In genomic region chr3:110344897-110345767, GRCh38 we compare ENCODE assay signal across 11 cellular contexts.
DNase-seq lines count a peak whose midpoint lies in the region; ATAC-seq and TF ChIP-seq lines count a peak whose summit lies in the region.
"Had no signal": no experiment of that assay in that cellular context is flagged by ENCODE, and none has a peak within 500 bp of the region (broad histone marks: within the 10 kb centered on the region; RNA-seq: fewer than 3 reads in every experiment).

No MANE protein-coding gene starts in this region.

- H3K36me3 ChIP-seq in hepatocyte (replicated peaks; ENCODE audit: insufficient read depth, low read depth) (no peaks in the 10 kb centered on the region), stomach (no peaks in the 10 kb centered on the region)

- no peaks in the 10 kb centered on the region for H3K79me2 ChIP-seq in hepatocyte

- intact Hi-C loops in stomach (cut with DNase I; ENCODE audit: low total_unique reads) (no loop called here), left colon (cut with DNase I, micrococcal nuclease) (no loop called here)

- H3K9me2 ChIP-seq in hepatocyte (replicated peaks; ENCODE audit: insufficient read depth), result no peaks in the 10 kb centered on the region

- peaks cover 7% of the 10 kb centered on the region for H3K4me1 ChIP-seq in hepatocyte (ENCODE audit: insufficient read depth)
- peaks cover 0 to 5% (median 0%) of the 10 kb centered on the region in 4 donors for H3K4me1 ChIP-seq in stomach

- DNase-seq in hepatocyte (ENCODE audit: low spot score) (peak; percentile 50), stomach (no peak), NOMO-1 treated with dmso at 0.1 percent for 144 hours (lab: John Stamatoyannopoulos, UW; ENCODE audit: unreplicated experiment) (no peak), left colon (no peak)
- DNase-seq in NK-92 treated with Interleukin-12 subunit alpha and Interleukin-12 subunit beta, amount 100 ng/mL, for 24 hours (lab: John Stamatoyannopoulos, UW), result no peak
- DNase-seq: activated T-cell treated with anti-CD3 and anti-CD28 coated beads, Interleukin-2, amount 50 U/mL, for 1 hour; NCI-H774; retina had no signal

- H2AFZ ChIP-seq in hepatocyte, result peak overlapping the region; percentile 4

- H3K27ac ChIP-seq in hepatocyte (peak overlapping the region; percentile 66), stomach (no peak overlapping the region)

- H3K9me3 ChIP-seq in hepatocyte (ENCODE audit: low read depth) (no peaks in the 10 kb centered on the region), stomach (no peaks in the 10 kb centered on the region)

- H3K4me3 ChIP-seq in hepatocyte, result no peak overlapping the region
- no peak overlapping the region for H3K4me3 ChIP-seq in stomach

- no peaks in the 10 kb centered on the region for H3K27me3 ChIP-seq in hepatocyte
- H3K27me3 ChIP-seq in stomach, result no peaks in the 10 kb centered on the region

- no peak for TF ChIP-seq CTCF in hepatocyte (IDR thresholded peaks at IDR 0.05; ENCODE audit: poor library complexity)
- no peak for TF ChIP-seq CTCF in stomach (IDR thresholded peaks at IDR 0.05)

- TF ChIP-seq EP300 in stomach (IDR thresholded peaks at IDR 0.05), result no peak

- peak overlapping the region; percentile 61 for H3K4me2 ChIP-seq in hepatocyte

- H4K20me1 ChIP-seq in hepatocyte (ENCODE audit: insufficient read depth, poor library complexity, severe bottlenecking), result no peaks in the 10 kb centered on the region

- WGBS in hepatocyte (ENCODE audit: low lambda C conversion rate, missing lambda C conversion rate), result 52% methylated on average over 5 of the region's 5 CpGs
- WGBS in stomach, 5 donors, result 31 to 49% (median 33%) methylated on average over 5 of the region's 5 CpGs

- TF ChIP-seq POLR2A in stomach (IDR thresholded peaks at IDR 0.05), result no peak

- ATAC-seq in GM18502 (IDR thresholded peaks at IDR 0.05; ENCODE audit: poor library complexity, unreplicated experiment) (peak; percentile 40), GM21825 (IDR thresholded peaks at IDR 0.05; ENCODE audit: unreplicated experiment) (peak; percentile 48), HG03469 (IDR thresholded peaks at IDR 0.05; ENCODE audit: unreplicated experiment) (peak; percentile 40), left colon (no peak)
